ENCODE assay signal across 17 cellular contexts in genomic region chr10:100713049-100713858, GRCh38. TPM values are rescaled to one million over a fixed set of nuclear protein-coding genes. Genes with fewer than 3 reads are reported as not detected.
A peak's percentile ranks its signal among the peaks of the same experiment; 100 is the strongest.
DNase-seq lines count a peak whose midpoint lies in the region; ATAC-seq and TF ChIP-seq lines count a peak whose summit lies in the region.
"Had no signal": no experiment of that assay in that cellular context is flagged by ENCODE, and none has a peak within 500 bp of the region (broad histone marks: within the 10 kb centered on the region; RNA-seq: fewer than 3 reads in every experiment).

No MANE protein-coding gene starts in this region.

- H3K4me1 Mint-ChIP-seq in stimulated activated naive CD8-positive, alpha-beta T cell treated with anti-CD3 and anti-CD28 coated beads, Interleukin-15, amount 100 ng/mL, for 72 hours: peaks cover 12% of the 10 kb centered on the region

- H3K4me3 ChIP-seq in coronary artery (peak overlapping the region; percentile 40), mesodermal cell (ENCODE audit: extremely low read depth, insufficient read depth, low read length, poor library complexity, severe bottlenecking) (peak overlapping the region; percentile 21), ovary (no peak overlapping the region), PC-3 (ENCODE audit: low read length) (no peak overlapping the region)

- H3K27me3 Mint-ChIP-seq in stimulated activated naive CD8-positive, alpha-beta T cell treated with anti-CD3 and anti-CD28 coated beads, Interleukin-15, amount 100 ng/mL, for 72 hours: peaks cover 99% of the 10 kb centered on the region

- WGBS in mesodermal cell (ENCODE audit: insufficient coverage in 2 of 2), 2 experiments: 16 to 30% methylated on average over 9 to 28 of the region's 37 CpGs
- 7 to 8% (median 7%) methylated on average over 37 of the region's 37 CpGs for WGBS in ovary, 3 donors

- H3K4me3 Mint-ChIP-seq in stimulated activated naive CD8-positive, alpha-beta T cell treated with anti-CD3 and anti-CD28 coated beads, Interleukin-15, amount 100 ng/mL, for 72 hours: peak overlapping the region; percentile 50 to 70
- H3K4me3 Mint-ChIP-seq: activated CD4-positive, alpha-beta T cell treated with anti-CD3 and anti-CD28 coated beads, Interleukin-2, amount 10 ng/mL, durations not matched to agents 7 days and 5 days had no signal

- H3K36me3 ChIP-seq in mesodermal cell (ENCODE audit: control insufficient read depth, insufficient read depth, low read length): no peaks in the 10 kb centered on the region
- no peaks in the 10 kb centered on the region for H3K36me3 ChIP-seq in ovary
- H3K36me3 ChIP-seq in PC-3 (ENCODE audit: low read depth, low read length): no peaks in the 10 kb centered on the region

- no peak overlapping the region for H3K9ac ChIP-seq in PC-3 (ENCODE audit: low read length)

- no peaks in the 10 kb centered on the region for H4K20me1 ChIP-seq in PC-3 (ENCODE audit: low read length)

- no peaks in the 10 kb centered on the region for H3K9me3 Mint-ChIP-seq in stimulated activated naive CD8-positive, alpha-beta T cell treated with anti-CD3 and anti-CD28 coated beads, Interleukin-15, amount 100 ng/mL, for 72 hours
- H3K9me3 Mint-ChIP-seq: activated CD4-positive, alpha-beta T cell treated with anti-CD3 and anti-CD28 coated beads, Interleukin-2, amount 10 ng/mL, durations not matched to agents 7 days and 5 days had no signal

- no peak for DNase-seq in stimulated activated naive CD8-positive, alpha-beta T cell treated with anti-CD3 and anti-CD28 coated beads, Interleukin-15, amount 100 ng/mL, for 72 hours
- no peak for DNase-seq in stimulated activated naive CD8-positive, alpha-beta T cell treated with anti-CD3 and anti-CD28 coated beads, Interleukin-15, Interleukin-2, amounts not matched to agents 100 U/mL and 50 U/mL, for 24 hours
- no peak for DNase-seq in coronary artery (ENCODE audit: low spot score)
- DNase-seq in ovary: no peak
- DNase-seq in SIG-M5 (lab: John Stamatoyannopoulos, UW): no peak
- DNase-seq in HK-2 (ENCODE audit: unreplicated experiment): no peak
- no peak for DNase-seq in PC-3
- DNase-seq: activated CD4-positive, alpha-beta T cell treated with anti-CD3 and anti-CD28 coated beads, Interleukin-2, amount 10 ng/mL, durations not matched to agents 7 days and 5 days; activated effector memory CD4-positive, alpha-beta T cell treated with anti-CD3 and anti-CD28 coated beads, Interleukin-2, amount 50 U/mL, for 16 hours; cerebellar nuclear complex; kidney glomerular epithelial cell; NCI-H1930; stimulated activated CD4-positive, alpha-beta T cell treated with anti-CD3 and anti-CD28 coated beads, Interleukin-2, amount 100 ng/mL, for 48 hours had no signal

- H3K27ac ChIP-seq in coronary artery (no peak overlapping the region), mesodermal cell (ENCODE audit: low read depth, low read length, severe bottlenecking) (no peak overlapping the region), ovary (no peak overlapping the region), PC-3 (ENCODE audit: low read length) (no peak overlapping the region)

- POLR2A ChIA-PET in PC-3 (lab: Charles Lee; ENCODE audit: unreplicated experiment): no interaction called here

- TF ChIP-seq POLR2A in ovary (IDR thresholded peaks at IDR 0.05): no peak

- H3K9me3 ChIP-seq in mesodermal cell (ENCODE audit: control insufficient read depth, low read length) (no peaks in the 10 kb centered on the region), ovary (peaks cover 0 to 3% of the 10 kb centered on the region in 2 donors), PC-3 (ENCODE audit: low read length) (no peaks in the 10 kb centered on the region)

- H3K4me1 ChIP-seq in mesodermal cell (ENCODE audit: control insufficient read depth, insufficient read depth, low read length, poor library complexity, severe bottlenecking): peaks cover 5% of the 10 kb centered on the region
- peaks cover 3% of the 10 kb centered on the region for H3K4me1 ChIP-seq in ovary (ENCODE audit: insufficient read depth)
- no peaks in the 10 kb centered on the region for H3K4me1 ChIP-seq in PC-3 (ENCODE audit: insufficient read depth, low read length)

- H3K79me2 ChIP-seq in PC-3 (ENCODE audit: low read length): no peaks in the 10 kb centered on the region

- no TSS peak for BruUV-seq in PC-3 (replicated peaks; lab: Mats Ljungman, UMichigan)

- H3K4me2 ChIP-seq in PC-3 (ENCODE audit: low read length): no peak overlapping the region

- H3F3A ChIP-seq in PC-3 (ENCODE audit: low read length, unreplicated experiment): no peaks in the 10 kb centered on the region

- no peak for TF ChIP-seq CTCF in coronary artery (IDR thresholded peaks at IDR 0.05)
- TF ChIP-seq CTCF in ovary (IDR thresholded peaks at IDR 0.05): no peak
- no peak for TF ChIP-seq CTCF in PC-3 (conservative IDR thresholded peaks at IDR 0.05; ENCODE audit: low read depth, low read length)

- TF ChIP-seq EP300 in ovary (IDR thresholded peaks at IDR 0.05): no peak

- ATAC-seq in stimulated activated naive CD8-positive, alpha-beta T cell treated with anti-CD3 and anti-CD28 coated beads, Interleukin-15, amount 100 ng/mL, for 72 hours: peak; percentile 19
- ATAC-seq in stimulated activated naive CD8-positive, alpha-beta T cell treated with anti-CD3 and anti-CD28 coated beads, Interleukin-15, Interleukin-2, amounts not matched to agents 100 U/mL and 50 U/mL, for 24 hours: no peak
- no peak for ATAC-seq in PC-3

- H2AFZ ChIP-seq in PC-3 (ENCODE audit: low read length): no peak overlapping the region

- no peaks in the 10 kb centered on the region for H3K9me2 ChIP-seq in PC-3 (replicated peaks; ENCODE audit: low read length)

- H3K27ac Mint-ChIP-seq in stimulated activated naive CD8-positive, alpha-beta T cell treated with anti-CD3 and anti-CD28 coated beads, Interleukin-15, amount 100 ng/mL, for 72 hours: no peak overlapping the region
- H3K27ac Mint-ChIP-seq: activated CD4-positive, alpha-beta T cell treated with anti-CD3 and anti-CD28 coated beads, Interleukin-2, amount 10 ng/mL, durations not matched to agents 7 days and 5 days; CD14-positive monocyte had no signal

- H3K27me3 ChIP-seq in ovary (no peaks in the 10 kb centered on the region), PC-3 (ENCODE audit: low read length) (peaks cover 51% of the 10 kb centered on the region)

- intact Hi-C loops in ovary (cut with DNase I) (no loop called here), PC-3 (cut with micrococcal nuclease) (no loop called here)

- CTCF ChIA-PET in PC-3 (lab: Charles Lee): interaction anchor here (0.6 kb wide), 1 partner anchor 115 kb away, joined by 6 read pairs; no protein-coding TSS in a partner anchor

RNA-seq across cellular contexts. Expression of gene PAX2, which starts 32.1 kb away (rescaled TPM):
- 1.7 TPM for polyA plus RNA-seq in mesodermal cell (2013, experiment 1 of 2)
- polyA plus RNA-seq in mesodermal cell (2013, experiment 2 of 2): 1.0 TPM
- 10 to 100 TPM in 1 of 7 donors, 1 to 10 TPM in 3, under 1 TPM in 1, not detected in 2; 0.92 to 10.8 (median 2.7) TPM for total RNA-seq in ovary
- under 1 TPM in 1 of 2 donors, not detected in 1; 0.04 TPM for polyA plus RNA-seq in ovary
- total RNA-seq in PC-3 (2014; rRNA removed): not detected in 2 replicates
- total RNA-seq: activated CD4-positive, alpha-beta T cell treated with anti-CD3 and anti-CD28 coated beads, Interleukin-2, amount 10 ng/mL, durations not matched to agents 7 days and 5 days; LHCN-M2; omental fat pad had no signal
- polyA plus RNA-seq: CD14-positive monocyte had no signal

Comparison
In these comparisons a context has a peak if more than half of its experiments do, and no peak if none do; other contexts are left out.
1. H3K4me3 ChIP-seq: peak in coronary artery (single experiment) and mesodermal cell (single experiment); none in ovary (single experiment) and PC-3 (single experiment).